In genomic region chr2:43950383-43951008, GRCh38 we compare ENCODE assay signal across 8 cellular contexts. TPM values are rescaled to one million over a fixed set of nuclear protein-coding genes. Genes with fewer than 3 reads are reported as not detected.
DNase-seq lines count a peak whose midpoint lies in the region; ATAC-seq, FAIRE-seq and TF ChIP-seq lines count a peak whose summit lies in the region.

No MANE protein-coding gene starts in this region.

- dilution Hi-C loops in IMR-90 (cut with HindIII; ENCODE audit: low sequenced_read_pairs, unreplicated experiment) = no loop called here

- no peak overlapping the region for H4K8ac ChIP-seq in IMR-90 (ENCODE audit: low read depth in 2 of 2, low read length in 2 of 2)

- CTCF ChIA-PET in IMR-90 (lab: Yijun Ruan, JAX) = no interaction called here

- in situ Hi-C loops in IMR-90 (cut with MboI; ENCODE audit: low sequenced_read_pairs) = no loop called here

- no peak overlapping the region for H3K56ac ChIP-seq in IMR-90 (ENCODE audit: extremely low read depth, insufficient read depth, low read length)

- no peak overlapping the region for H3K4me3 ChIP-seq in IMR-90 (ENCODE audit: insufficient read depth, low read depth, low read length)

- no peak overlapping the region for H3K14ac ChIP-seq in IMR-90 (replicated peaks; ENCODE audit: low read depth, low read length)

- H4K5ac ChIP-seq in IMR-90 (ENCODE audit: low read depth, low read length) = no peak overlapping the region

- peak; percentile 45 for TF ChIP-seq CTCF in IMR-90 (conservative IDR thresholded peaks at IDR 0.05; ENCODE audit: low read depth, low read length)
- peak; percentile 73 for TF ChIP-seq CTCF in VCaP (conservative IDR thresholded peaks at IDR 0.05)

- H3K9me1 ChIP-seq in IMR-90 (ENCODE audit: insufficient read depth, low read length) = no peaks in the 10 kb centered on the region

- no peak overlapping the region for H3K27ac ChIP-seq in IMR-90 (ENCODE audit: insufficient read depth, low read length)
- peak overlapping the region; percentile 3; the same call in 1 of the 2 replicates for H3K27ac ChIP-seq in VCaP

- WGBS in IMR-90 (ENCODE audit: extremely low coverage in 2 of 2, insufficient read length in 1 of 2), 2 experiments = 95% methylated on average over 4 of the region's 8 CpGs; no CpG with 5 or more reads in 1 of the 2 experiments

- no peak overlapping the region for H2AK9ac ChIP-seq in IMR-90 (replicated peaks; ENCODE audit: low read depth, low read length, poor library complexity)

- no peak overlapping the region for H2BK20ac ChIP-seq in IMR-90 (ENCODE audit: low read depth, low read length)

- intact Hi-C loops in IMR-90 (cut with micrococcal nuclease) = loop anchor here (2.0 kb wide), 1 partner anchor 72 kb away; no protein-coding TSS in a partner anchor

- no peak overlapping the region for H2AFZ ChIP-seq in IMR-90 (replicated peaks; ENCODE audit: low read length, poor library complexity)

- POLR2A ChIA-PET in IMR-90 (lab: Charles Lee; ENCODE audit: unreplicated experiment) = no interaction called here

- H2AK5ac ChIP-seq in IMR-90 (ENCODE audit: low read depth, low read length) = no peak overlapping the region

- FAIRE-seq in H54 (lab: Jason Lieb, UNC) = no peak

- TF ChIP-seq POLR2A in IMR-90 (IDR thresholded peaks at IDR 0.05; ENCODE audit: low read depth, low read length) = no peak
- TF ChIP-seq POLR2A in H54 (IDR thresholded peaks at IDR 0.05; ENCODE audit: low read depth, low read length) = no peak

- H3K23ac ChIP-seq in IMR-90 (ENCODE audit: low read depth, low read length) = no peak overlapping the region

- no peak overlapping the region for H2BK15ac ChIP-seq in IMR-90 (ENCODE audit: low read depth, low read length)

- BruUV-seq in IMR-90 (replicated peaks; lab: Mats Ljungman, UMichigan) = no TSS peak

- H2BK5ac ChIP-seq in IMR-90 (ENCODE audit: low read depth, low read length, poor library complexity, severe bottlenecking) = no peak overlapping the region

- no peak overlapping the region for H2BK120ac ChIP-seq in IMR-90 (ENCODE audit: low read depth, low read length)

- no peaks in the 10 kb centered on the region for H3K27me3 ChIP-seq in IMR-90 (ENCODE audit: control insufficient read depth, insufficient read depth, low read length)

- no peak overlapping the region for H4K91ac ChIP-seq in IMR-90 (ENCODE audit: insufficient read depth, low read depth, low read length)

- ATAC-seq in IMR-90 (ENCODE audit: low read depth) (peak; percentile 64; the same call in 1 of the 2 replicates), GM19035 (IDR thresholded peaks at IDR 0.05; ENCODE audit: unreplicated experiment) (no peak), GM18519 (IDR thresholded peaks at IDR 0.05; ENCODE audit: low FRiP score, unreplicated experiment) (no peak)

- H3K4me2 ChIP-seq in IMR-90 (ENCODE audit: low read depth, low read length) = no peak overlapping the region

- no peak overlapping the region for H3K18ac ChIP-seq in IMR-90 (ENCODE audit: low read depth, low read length)

- TF ChIP-seq RAD21 in IMR-90 (IDR thresholded peaks at IDR 0.05; ENCODE audit: low read length) = no peak

- no peaks in the 10 kb centered on the region for H3K4me1 ChIP-seq in IMR-90 (ENCODE audit: control insufficient read depth, insufficient read depth, low read length)

- DNase-seq in NCI-H2171 treated with DMSO at 0.1 percent for 48 hours (lab: John Stamatoyannopoulos, UW) (peak; percentile 31), NCI-H2171 (lab: John Stamatoyannopoulos, UW) (no peak), IMR-90 (peak; percentile 51), inferior parietal cortex (ENCODE audit: extremely low spot score) (peak; percentile 84), H54 (ENCODE audit: insufficient read length, low spot score) (no peak)

- H3K4ac ChIP-seq in IMR-90 (ENCODE audit: low read depth, low read length) = no peak overlapping the region

- H3K79me1 ChIP-seq in IMR-90 (ENCODE audit: low read depth in 1 of 2, low read length in 2 of 2) = peaks cover 4 to 6% of the 10 kb centered on the region in 2 experiments; a peak in 2 of 4 replicates

- no peaks in the 10 kb centered on the region for H4K20me1 ChIP-seq in IMR-90 (ENCODE audit: insufficient read depth, low read length)

- H3K36me3 ChIP-seq in IMR-90 (ENCODE audit: control insufficient read depth, insufficient read depth, low read length) = peaks cover 21% of the 10 kb centered on the region

- H3K9me3 ChIP-seq in IMR-90 (ENCODE audit: control insufficient read depth, insufficient read depth, low read length) = no peaks in the 10 kb centered on the region

- H3K9ac ChIP-seq in IMR-90 (ENCODE audit: low read depth, low read length) = no peak overlapping the region

TF ChIP-seq in IMR-90, 13 proteins besides CTCF, POLR2A, EP300 and RAD21:
- TF ChIP-seq SMC3 (IDR thresholded peaks at IDR 0.05; ENCODE audit: low read depth, low read length) = no peak
- no peak for TF ChIP-seq RFX5 (IDR thresholded peaks at IDR 0.05; ENCODE audit: low read depth, low read length)
- TF ChIP-seq MAFK (IDR thresholded peaks at IDR 0.05; ENCODE audit: low read depth, low read length) = no peak
- TF ChIP-seq MXI1 (IDR thresholded peaks at IDR 0.05; ENCODE audit: borderline replicate concordance, low read depth, low read length) = no peak
- TF ChIP-seq CHD1 (IDR thresholded peaks at IDR 0.05; ENCODE audit: low read depth, low read length) = no peak

RNA-seq across cellular contexts. Expression of gene LRPPRC, which starts 45.3 kb away (rescaled TPM):
- 36.0 and 59.7 TPM in 2 replicates for total RNA-seq in IMR-90 (2012; rRNA removed)
- polyA plus RNA-seq in IMR-90 (2012; rRNA removed) = 23.2 and 30.4 TPM in 2 replicates
- polyA plus RNA-seq in IMR-90 (2012; cell fraction: cytosol; rRNA removed) = 5.0 and 9.9 TPM in 2 replicates
- 6.8 and 41.1 TPM in 2 replicates for polyA plus RNA-seq in IMR-90 (2012; cell fraction: nucleus; rRNA removed; ENCODE audit: low replicate concordance)

Comparison
In these comparisons a context has a peak if more than half of its experiments do, and no peak if none do; other contexts are left out.
1. DNase-seq: peak in NCI-H2171 treated with DMSO at 0.1 percent for 48 hours (single experiment), IMR-90 (single experiment) and inferior parietal cortex (single experiment); none in NCI-H2171 (single experiment) and H54 (single experiment).